Comparison of ENCODE assay signal across 17 cellular contexts in genomic region chr17:1431631-1432104, GRCh38. TPM values are rescaled to one million over a fixed set of nuclear protein-coding genes. Genes with fewer than 3 reads are reported as not detected.
DNase-seq lines count a peak whose midpoint lies in the region; ATAC-seq and TF ChIP-seq lines count a peak whose summit lies in the region.
"Had no signal": no experiment of that assay in that cellular context is flagged by ENCODE, and none has a peak within 500 bp of the region (broad histone marks: within the 10 kb centered on the region; RNA-seq: fewer than 3 reads in every experiment).

No MANE protein-coding gene starts in this region.

- no peak overlapping the region for H3K23ac ChIP-seq in mesenchymal stem cell (ENCODE audit: low read length in 2 of 2)

- H3K36me3 Mint-ChIP-seq in activated CD4-positive, alpha-beta T cell treated with anti-CD3 and anti-CD28 coated beads for 36 hours (ENCODE audit: low read depth): peaks cover 23% of the 10 kb centered on the region

- H2BK12ac ChIP-seq in mesenchymal stem cell (ENCODE audit: low read length in 2 of 2): no peak overlapping the region

- no peak overlapping the region for H4K91ac ChIP-seq in mesenchymal stem cell (ENCODE audit: low read length)

- H2BK15ac ChIP-seq in mesenchymal stem cell (ENCODE audit: low read depth, poor library complexity, severe bottlenecking): no peak overlapping the region

- H2AFZ ChIP-seq in mesenchymal stem cell (ENCODE audit: low read depth, low read length): peak overlapping the region; percentile 59

- POLR2A ChIA-PET in activated CD4-positive, alpha-beta T cell treated with anti-CD3 and anti-CD28 coated beads for 36 hours (lab: Charles Lee): interaction anchor here (0.7 kb wide), 1 partner anchor 56 kb away, joined by 3 read pairs; no protein-coding TSS in a partner anchor
- POLR2A ChIA-PET in GM10248 (lab: Yijun Ruan, JAX): no interaction called here

- H3K4me1 Mint-ChIP-seq in activated CD4-positive, alpha-beta T cell treated with anti-CD3 and anti-CD28 coated beads for 36 hours: peaks cover 17% of the 10 kb centered on the region

- H3K27me3 Mint-ChIP-seq in activated CD4-positive, alpha-beta T cell treated with anti-CD3 and anti-CD28 coated beads for 36 hours: no peaks in the 10 kb centered on the region
- H3K27me3 Mint-ChIP-seq: activated CD4-positive, alpha-beta T cell treated with anti-CD3 and anti-CD28 coated beads, Interleukin-2, amount 10 ng/mL, durations not matched to agents 7 days and 5 days had no signal

- H3K36me3 ChIP-seq in mesenchymal stem cell (ENCODE audit: control insufficient read depth in 1 of 2, insufficient read depth in 2 of 2, low read depth in 1 of 2, low read length in 2 of 2): peaks cover 32 to 57% of the 10 kb centered on the region in 2 experiments

- H3K9me3 Mint-ChIP-seq in activated CD4-positive, alpha-beta T cell treated with anti-CD3 and anti-CD28 coated beads for 36 hours (ENCODE audit: low read depth): no peaks in the 10 kb centered on the region
- H3K9me3 Mint-ChIP-seq: activated CD4-positive, alpha-beta T cell treated with anti-CD3 and anti-CD28 coated beads, Interleukin-2, amount 10 ng/mL, durations not matched to agents 7 days and 5 days had no signal

- H3K14ac ChIP-seq in mesenchymal stem cell (ENCODE audit: low read length in 2 of 2): no peak overlapping the region

- TF ChIP-seq CTCF in GM10248 (IDR thresholded peaks at IDR 0.05; ENCODE audit: control extremely low read depth, extremely low read depth, low read depth, missing control alignments): no peak

- H3K4me3 Mint-ChIP-seq in activated CD4-positive, alpha-beta T cell treated with anti-CD3 and anti-CD28 coated beads for 36 hours: no peak overlapping the region
- H3K4me3 Mint-ChIP-seq: activated CD4-positive, alpha-beta T cell treated with anti-CD3 and anti-CD28 coated beads, Interleukin-2, amount 10 ng/mL, durations not matched to agents 7 days and 5 days had no signal

- H3K9ac ChIP-seq in mesenchymal stem cell (ENCODE audit: low read length): no peak overlapping the region

- no peak overlapping the region for H3K27ac ChIP-seq in mesenchymal stem cell (ENCODE audit: low read length, poor library complexity, severe bottlenecking)
- H3K27ac ChIP-seq: gastroesophageal sphincter, RWPE1, tibial nerve had no signal

- ATAC-seq in activated CD4-positive, alpha-beta T cell treated with anti-CD3 and anti-CD28 coated beads for 36 hours: peak; percentile 87
- ATAC-seq in HG02610 (IDR thresholded peaks at IDR 0.05; ENCODE audit: unreplicated experiment) (peak; percentile 83), HG02798 (IDR thresholded peaks at IDR 0.05; ENCODE audit: poor library complexity, unreplicated experiment) (no peak)
- ATAC-seq: gastroesophageal sphincter, left lobe of liver had no signal

- CTCF ChIA-PET in activated CD4-positive, alpha-beta T cell treated with anti-CD3 and anti-CD28 coated beads for 36 hours (lab: Charles Lee): interaction anchor here (1.2 to 1.9 kb wide), 2 partner anchors 67 to 101 kb away, joined by 4 to 7 read pairs; no protein-coding TSS in a partner anchor
- CTCF ChIA-PET in GM10248 (lab: Yijun Ruan, JAX): no interaction called here

- H3K4me3 ChIP-seq in mesenchymal stem cell (ENCODE audit: insufficient read depth in 1 of 2, low read depth in 1 of 2, low read length in 2 of 2): no peak overlapping the region
- H3K4me3 ChIP-seq: dorsolateral prefrontal cortex, gastroesophageal sphincter, tibial nerve had no signal

- H3K9me3 ChIP-seq in mesenchymal stem cell (ENCODE audit: control insufficient read depth, low read length): no peaks in the 10 kb centered on the region
- H3K9me3 ChIP-seq: gastroesophageal sphincter, tibial nerve had no signal

- H3K79me1 ChIP-seq in mesenchymal stem cell (replicated peaks; ENCODE audit: low read length, poor library complexity, severe bottlenecking): peaks cover 9% of the 10 kb centered on the region

- H2AK5ac ChIP-seq in mesenchymal stem cell (ENCODE audit: low read length, severe bottlenecking): no peak overlapping the region

- intact Hi-C loops in activated CD4-positive, alpha-beta T cell treated with anti-CD3 and anti-CD28 coated beads for 36 hours (cut with DNase I, micrococcal nuclease): no loop called here

- H3K4me2 ChIP-seq in mesenchymal stem cell (ENCODE audit: low read length, poor library complexity, severe bottlenecking): no peak overlapping the region

- peak overlapping the region; percentile 58 for H3K27ac Mint-ChIP-seq in activated CD4-positive, alpha-beta T cell treated with anti-CD3 and anti-CD28 coated beads for 36 hours
- H3K27ac Mint-ChIP-seq: activated CD4-positive, alpha-beta T cell treated with anti-CD3 and anti-CD28 coated beads, Interleukin-2, amount 10 ng/mL, durations not matched to agents 7 days and 5 days had no signal

- H3K18ac ChIP-seq in mesenchymal stem cell (ENCODE audit: low read depth in 1 of 2, low read length in 2 of 2): no peak overlapping the region

- no peak overlapping the region for H4K8ac ChIP-seq in mesenchymal stem cell (ENCODE audit: low read length)

- no peaks in the 10 kb centered on the region for H3K27me3 ChIP-seq in mesenchymal stem cell (ENCODE audit: control insufficient read depth in 1 of 2, insufficient read depth in 1 of 2, low read length in 2 of 2)
- H3K27me3 ChIP-seq: dorsolateral prefrontal cortex, gastroesophageal sphincter, tibial nerve had no signal

- no peak overlapping the region for H3K4ac ChIP-seq in mesenchymal stem cell (ENCODE audit: low read depth in 1 of 2, low read length in 2 of 2)

- no peak overlapping the region for H2BK120ac ChIP-seq in mesenchymal stem cell (ENCODE audit: low read depth, low read length)

- DNase-seq in activated CD4-positive, alpha-beta T cell treated with anti-CD3 and anti-CD28 coated beads for 36 hours: no peak
- DNase-seq in activated CD4-positive, alpha-beta T cell treated with anti-CD3 and anti-CD28 coated beads, Interleukin-2, amount 50 U/mL, for 4 hours: no peak
- DNase-seq in GM10248 (ENCODE audit: extremely low spot score) (peak; percentile 35), mesenchymal stem cell (no peak), NCI-H1105 treated with DMSO at 0.1 percent for 48 hours (lab: John Stamatoyannopoulos, UW) (no peak), foreskin melanocyte (no peak)
- DNase-seq: activated CD4-positive, alpha-beta T cell treated with anti-CD3 and anti-CD28 coated beads, Interleukin-2, amount 10 ng/mL, durations not matched to agents 7 days and 5 days; amniotic stem cell; DND-41; dorsolateral prefrontal cortex; NCI-H187 had no signal

- H2BK5ac ChIP-seq in mesenchymal stem cell (ENCODE audit: low read depth, low read length, poor library complexity, severe bottlenecking): no peak overlapping the region

- peaks cover 6% of the 10 kb centered on the region for H3K4me1 ChIP-seq in mesenchymal stem cell (ENCODE audit: control insufficient read depth, insufficient read depth, low read depth, low read length)

- WGBS in mesenchymal stem cell: 100% methylated on average over 1 of the region's 2 CpGs

RNA-seq across cellular contexts. Expression of gene CRK, which starts 24.4 kb away (rescaled TPM):
- total RNA-seq in activated CD4-positive, alpha-beta T cell treated with anti-CD3 and anti-CD28 coated beads for 36 hours: 10 to 100 TPM; 10.1 to 11.6 TPM
- 51.6 TPM for polyA plus RNA-seq in mesenchymal stem cell (2013, experiment 1 of 2)
- polyA plus RNA-seq in mesenchymal stem cell (2013, experiment 2 of 2): 53.7 TPM

RNA-seq across cellular contexts. Expression of gene YWHAE, which starts 31.6 kb away (rescaled TPM):
- 100 to 1,000 TPM; 520 to 553 TPM for total RNA-seq in activated CD4-positive, alpha-beta T cell treated with anti-CD3 and anti-CD28 coated beads for 36 hours
- polyA plus RNA-seq in mesenchymal stem cell (2013, experiment 1 of 2): 476 TPM
- polyA plus RNA-seq in mesenchymal stem cell (2013, experiment 2 of 2): 478 TPM
